35 cellular contexts compared by ENCODE assay signal in the genomic region with DNA sequence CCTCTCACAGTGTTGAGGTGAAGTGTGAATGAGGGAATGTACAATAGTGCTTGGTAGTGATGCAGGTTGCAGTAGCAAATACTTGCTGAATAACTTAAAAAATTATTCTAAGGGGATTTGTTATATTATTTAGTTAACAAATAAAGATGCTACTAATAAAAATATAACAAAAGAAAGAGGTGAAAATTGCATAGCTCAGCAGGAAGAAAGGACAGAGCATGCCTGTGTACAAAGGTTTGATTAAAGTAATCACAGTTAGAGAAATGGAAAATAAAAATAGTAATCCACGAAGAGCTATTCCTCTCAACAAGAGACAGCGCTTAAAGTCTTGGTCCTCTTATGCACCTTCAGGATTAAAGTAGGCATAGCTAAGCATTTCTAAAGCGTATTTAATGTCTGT. TPM values are rescaled to one million over a fixed set of nuclear protein-coding genes. Genes with fewer than 3 reads are reported as not detected.
DNase-seq lines count a peak whose midpoint lies in the region; ATAC-seq, FAIRE-seq and TF ChIP-seq lines count a peak whose summit lies in the region.
"Had no signal": no experiment of that assay in that cellular context is flagged by ENCODE, and none has a peak within 500 bp of the region (broad histone marks: within the 10 kb centered on the region; RNA-seq: fewer than 3 reads in every experiment).

No MANE protein-coding gene starts in this region.

- no peaks in the 10 kb centered on the region for H3K9me3 Mint-ChIP-seq in T-helper 2 cell treated with Interferon-gamma antibody and Interleukin-4, amounts not matched to agents 5 μg/mL and 100 μg/mL, for 36 hours
- H3K9me3 Mint-ChIP-seq: CD14-positive monocyte; CD4-positive, alpha-beta memory T cell; CD4-positive, alpha-beta T cell; CD4-positive, CD25-positive, alpha-beta regulatory T cell; CD8-positive, alpha-beta memory T cell; CD8-positive, alpha-beta T cell had no signal

- H3K36me3 Mint-ChIP-seq in T-helper 2 cell treated with Interferon-gamma antibody and Interleukin-4, amounts not matched to agents 5 μg/mL and 100 μg/mL, for 36 hours (ENCODE audit: low read depth): peaks cover 30% of the 10 kb centered on the region

- H2BK20ac ChIP-seq in IMR-90 (ENCODE audit: low read depth, low read length): no peak overlapping the region

- H2AK5ac ChIP-seq in IMR-90 (ENCODE audit: low read depth, low read length): no peak overlapping the region

- peaks cover 13 to 17% of the 10 kb centered on the region in 2 experiments; a peak in 3 of 4 replicates for H3K79me1 ChIP-seq in IMR-90 (ENCODE audit: low read depth in 1 of 2, low read length in 2 of 2)

- H3K27me3 Mint-ChIP-seq in T-helper 2 cell treated with Interferon-gamma antibody and Interleukin-4, amounts not matched to agents 5 μg/mL and 100 μg/mL, for 36 hours (ENCODE audit: low read depth): no peaks in the 10 kb centered on the region
- H3K27me3 Mint-ChIP-seq: B cell; CD4-positive, alpha-beta memory T cell; CD4-positive, alpha-beta T cell; CD4-positive, CD25-positive, alpha-beta regulatory T cell; CD8-positive, alpha-beta memory T cell had no signal

- no peak overlapping the region for H3K14ac ChIP-seq in IMR-90 (replicated peaks; ENCODE audit: low read depth, low read length)

- H2AFZ ChIP-seq in IMR-90 (replicated peaks; ENCODE audit: low read length, poor library complexity) (no peak overlapping the region), HepG2 (ENCODE audit: low read length) (no peak overlapping the region)

- no peak overlapping the region for H3K4ac ChIP-seq in IMR-90 (ENCODE audit: low read depth, low read length)

- no peak overlapping the region for H3K23ac ChIP-seq in IMR-90 (ENCODE audit: low read depth, low read length)

- no peak overlapping the region for H2BK120ac ChIP-seq in IMR-90 (ENCODE audit: low read depth, low read length)

- dilution Hi-C loops in IMR-90 (cut with HindIII; ENCODE audit: low sequenced_read_pairs, unreplicated experiment): no loop called here

- no TSS peak for BruUV-seq in IMR-90 (replicated peaks; lab: Mats Ljungman, UMichigan)
- BruUV-seq in HepG2 (replicated peaks; lab: Mats Ljungman, UMichigan): no TSS peak

- no peak overlapping the region for H4K91ac ChIP-seq in IMR-90 (ENCODE audit: insufficient read depth, low read depth, low read length)

- POLR2A ChIA-PET in A549 (lab: Yijun Ruan, JAX): no interaction called here
- POLR2A ChIA-PET in IMR-90 (lab: Charles Lee; ENCODE audit: unreplicated experiment): no interaction called here
- POLR2A ChIA-PET in HepG2 (lab: Yijun Ruan, JAX): no interaction called here

- H3K36me3 ChIP-seq in IMR-90 (ENCODE audit: control insufficient read depth, insufficient read depth, low read length) (peaks cover 19% of the 10 kb centered on the region), HepG2 (replicated peaks in 1 of 2; ENCODE audit: control insufficient read depth in 1 of 2, insufficient read depth in 2 of 2, low read length in 2 of 2) (peaks cover 18 to 33% of the 10 kb centered on the region in 2 experiments; a peak in 4 of 5 replicates), right lobe of liver (peaks cover 0 to 37% (median 9%) of the 10 kb centered on the region in 4 donors), transverse colon (peaks cover 0 to 44% (median 19%) of the 10 kb centered on the region in 4 donors)

- H3K9ac ChIP-seq in IMR-90 (ENCODE audit: low read depth, low read length) (no peak overlapping the region), HepG2 (ENCODE audit: insufficient read depth, low read depth, low read length) (no peak overlapping the region)
- H3K9ac ChIP-seq: BLaER1; BLaER1 treated with 17β-estradiol and CSF1 and Interleukin-3, amounts not matched to agents 10 nM and 100 nM had no signal

- H3K4me1 Mint-ChIP-seq in T-helper 2 cell treated with Interferon-gamma antibody and Interleukin-4, amounts not matched to agents 5 μg/mL and 100 μg/mL, for 36 hours (ENCODE audit: low read depth): no peaks in the 10 kb centered on the region
- H3K4me1 Mint-ChIP-seq: B cell, CD14-positive monocyte had no signal

- no peak overlapping the region for H4K5ac ChIP-seq in IMR-90 (ENCODE audit: low read depth, low read length)

- H3K18ac ChIP-seq in IMR-90 (ENCODE audit: low read depth, low read length): no peak overlapping the region

- no peak overlapping the region for H3K4me3 Mint-ChIP-seq in T-helper 2 cell treated with Interferon-gamma antibody and Interleukin-4, amounts not matched to agents 5 μg/mL and 100 μg/mL, for 36 hours
- H3K4me3 Mint-ChIP-seq: B cell; CD14-positive monocyte; CD4-positive, alpha-beta memory T cell; CD4-positive, alpha-beta T cell; CD4-positive, CD25-positive, alpha-beta regulatory T cell; CD8-positive, alpha-beta memory T cell; CD8-positive, alpha-beta T cell had no signal

- H3K4me1 ChIP-seq in A549: no peaks in the 10 kb centered on the region
- H3K4me1 ChIP-seq in IMR-90 (ENCODE audit: control insufficient read depth, insufficient read depth, low read length): no peaks in the 10 kb centered on the region
- H3K4me1 ChIP-seq in HepG2 (ENCODE audit: insufficient read depth, low read length): peaks cover 35% of the 10 kb centered on the region
- H3K4me1 ChIP-seq in right lobe of liver: peaks cover 0 to 90% (median 42%) of the 10 kb centered on the region in 4 donors
- no peaks in the 10 kb centered on the region for H3K4me1 ChIP-seq in transverse colon
- H3K4me1 ChIP-seq: BE2C had no signal

- no peak overlapping the region for H2AK9ac ChIP-seq in IMR-90 (replicated peaks; ENCODE audit: low read depth, low read length, poor library complexity)

- H3K27me3 ChIP-seq in IMR-90 (ENCODE audit: control insufficient read depth, insufficient read depth, low read length) (no peaks in the 10 kb centered on the region), HepG2 (ENCODE audit: control insufficient read depth in 1 of 2, insufficient read depth in 2 of 2, low read length in 2 of 2) (no peaks in the 10 kb centered on the region), right lobe of liver (no peaks in the 10 kb centered on the region), transverse colon (no peaks in the 10 kb centered on the region)
- H3K27me3 ChIP-seq: BE2C; BLaER1; BLaER1 treated with 17β-estradiol and CSF1 and Interleukin-3, amounts not matched to agents 10 nM and 100 nM had no signal

- no peak for DNase-seq in A549 (ENCODE audit: low read depth in 1 of 2, low spot score in 1 of 2)
- no peak for DNase-seq in IMR-90
- no peak for DNase-seq in HepG2 (ENCODE audit: low spot score)
- no peak for DNase-seq in right lobe of liver
- no peak for DNase-seq in COR-L47 (lab: John Stamatoyannopoulos, UW)
- DNase-seq in T-helper 2 cell treated with Interferon-gamma antibody and Interleukin-4, amounts not matched to agents 5 μg/mL and 100 μg/mL, for 36 hours (ENCODE audit: low spot score): no peak
- no peak for DNase-seq in transverse colon
- DNase-seq: 8988T; ACHN; AML-193; BE2C; C1 segment of cervical spinal cord; Caco-2; Calu3; CD4-positive, alpha-beta memory T cell; CD4-positive, alpha-beta T cell; CD4-positive, CD25-positive, alpha-beta regulatory T cell; CD8-positive, alpha-beta memory T cell; CD8-positive, alpha-beta T cell; DMS 273 treated with DMSO at 0.1 percent for 48 hours; DMS153; DMS53; DMS79; DMS79 treated with DMSO at 0.1 percent for 48 hours; DND-41; EL had no signal

- no peak for TF ChIP-seq EP300 in A549 (IDR thresholded peaks at IDR 0.05)
- TF ChIP-seq EP300 in HepG2 (IDR thresholded peaks at IDR 0.05; ENCODE audit: low read depth in 2 of 2, low read length in 2 of 2): no peak
- no peak for TF ChIP-seq EP300 in HepG2 (CRISPR knock-in tag; IDR thresholded peaks at IDR 0.05; ENCODE audit: borderline replicate concordance)
- no peak for TF ChIP-seq EP300 in transverse colon (IDR thresholded peaks at IDR 0.05; ENCODE audit: low read depth)

- H3K79me2 ChIP-seq in HepG2 (ENCODE audit: insufficient read depth, low read length): no peaks in the 10 kb centered on the region

- TF ChIP-seq RAD21 in A549 (conservative IDR thresholded peaks at IDR 0.05 in 1 of 2, IDR thresholded peaks at IDR 0.05 in 1 of 2) (no peak), IMR-90 (IDR thresholded peaks at IDR 0.05; ENCODE audit: low read length) (no peak), HepG2 (CRISPR knock-in tag; IDR thresholded peaks at IDR 0.05) (no peak)

- TF ChIP-seq POLR2A in A549 (IDR thresholded peaks at IDR 0.05; ENCODE audit: low read length) (no peak), IMR-90 (IDR thresholded peaks at IDR 0.05; ENCODE audit: low read depth, low read length) (no peak), HepG2 (IDR thresholded peaks at IDR 0.05; ENCODE audit: insufficient read depth in 1 of 2, low read depth in 2 of 2, low read length in 2 of 2) (no peak), right lobe of liver (IDR thresholded peaks at IDR 0.05) (no peak), transverse colon (IDR thresholded peaks at IDR 0.05) (no peak)

- intact Hi-C loops in IMR-90 (cut with micrococcal nuclease) (no loop called here), HepG2 (cut with micrococcal nuclease; ENCODE audit: unreplicated experiment) (no loop called here), right lobe of liver (cut with DNase I) (no loop called here), transverse colon (cut with DNase I; ENCODE audit: low total_unique reads) (no loop called here)

- H3K27ac ChIP-seq in A549: no peak overlapping the region
- H3K27ac ChIP-seq in IMR-90 (ENCODE audit: insufficient read depth, low read length): no peak overlapping the region
- H3K27ac ChIP-seq in HepG2 (ENCODE audit: extremely low read length, insufficient read depth, low read length): no peak overlapping the region
- peak overlapping the region in 2 of 3 donors; percentile 81 to 97 for H3K27ac ChIP-seq in right lobe of liver
- H3K27ac ChIP-seq in transverse colon: no peak overlapping the region
- H3K27ac ChIP-seq: 22Rv1; BLaER1; BLaER1 treated with 17β-estradiol and CSF1 and Interleukin-3, amounts not matched to agents 10 nM and 100 nM; C4-2B had no signal

- H3K9me3 ChIP-seq in A549 (no peaks in the 10 kb centered on the region), IMR-90 (ENCODE audit: control insufficient read depth, insufficient read depth, low read length) (no peaks in the 10 kb centered on the region), HepG2 (ENCODE audit: low read length) (no peaks in the 10 kb centered on the region), right lobe of liver (no peaks in the 10 kb centered on the region), transverse colon (no peaks in the 10 kb centered on the region)
- H3K9me3 ChIP-seq: BE2C; BLaER1; BLaER1 treated with 17β-estradiol and CSF1 and Interleukin-3, amounts not matched to agents 10 nM and 100 nM; Caco-2 had no signal

- H3K56ac ChIP-seq in IMR-90 (ENCODE audit: extremely low read depth, insufficient read depth, low read length): no peak overlapping the region

- no peak overlapping the region for H3K4me2 ChIP-seq in A549
- H3K4me2 ChIP-seq in IMR-90 (ENCODE audit: low read depth, low read length): no peak overlapping the region
- H3K4me2 ChIP-seq in HepG2 (ENCODE audit: low read depth, low read length): no peak overlapping the region
- H3K4me2 ChIP-seq: BLaER1; BLaER1 treated with 17β-estradiol and CSF1 and Interleukin-3, amounts not matched to agents 10 nM and 100 nM had no signal

- CTCF ChIA-PET in A549 (lab: Yijun Ruan, JAX) (interaction anchor here (1.6 to 7.5 kb wide), 3 partner anchors 11 to 33 kb away, joined by 4 to 30 read pairs (median 16); a partner anchor contains a TSS), IMR-90 (lab: Yijun Ruan, JAX) (no interaction called here), HepG2 (lab: Yijun Ruan, JAX; ENCODE audit: low intra/inter-chr PET ratio, low total read pairs) (no interaction called here)

- WGBS in A549 (ENCODE audit: missing lambda C conversion rate): 95% methylated on average over 3 of the region's 3 CpGs
- WGBS in IMR-90 (ENCODE audit: extremely low coverage in 2 of 2, insufficient read length in 1 of 2), 2 experiments: no CpG with 5 or more reads among the region's 3 CpGs
- WGBS in HepG2 (ENCODE audit: low lambda C conversion rate): 35% methylated on average over 3 of the region's 3 CpGs
- 13% methylated on average over 3 of the region's 3 CpGs for WGBS in right lobe of liver (ENCODE audit: insufficient coverage, low coverage, low lambda C conversion rate, missing lambda C conversion rate)
- WGBS in transverse colon (ENCODE audit: low coverage in 1 of 2), 2 donors: 29 to 85% methylated on average over 3 of the region's 3 CpGs

- no peak overlapping the region for H3K27ac Mint-ChIP-seq in T-helper 2 cell treated with Interferon-gamma antibody and Interleukin-4, amounts not matched to agents 5 μg/mL and 100 μg/mL, for 36 hours
- H3K27ac Mint-ChIP-seq: B cell; CD4-positive, alpha-beta memory T cell; CD4-positive, alpha-beta T cell; CD8-positive, alpha-beta T cell had no signal

- H2BK15ac ChIP-seq in IMR-90 (ENCODE audit: low read depth, low read length): no peak overlapping the region

- ATAC-seq in A549 (no peak), IMR-90 (ENCODE audit: low read depth) (no peak), HepG2 (no peak), right lobe of liver (no peak), GM21717 (IDR thresholded peaks at IDR 0.05; ENCODE audit: unreplicated experiment) (no peak)
- ATAC-seq: CD8-positive, alpha-beta T cell had no signal

- H4K20me1 ChIP-seq in IMR-90 (ENCODE audit: insufficient read depth, low read length) (peaks cover 7% of the 10 kb centered on the region; the same call in 1 of the 2 replicates), HepG2 (ENCODE audit: insufficient read depth, low read length) (peaks cover 19% of the 10 kb centered on the region; the same call in 1 of the 2 replicates)

- in situ Hi-C loops in IMR-90 (cut with MboI; ENCODE audit: low sequenced_read_pairs) (no loop called here), HepG2 (cut with HindIII; ENCODE audit: extremely low pct_ligation_motif_present, low pct_unique_long_range_greater_than_20kb) (no loop called here), transverse colon (cut with MboI; ENCODE audit: low pct_ligation_motif_present in 1 of 4, low pct_unique_long_range_greater_than_20kb in 1 of 4, low sequenced_read_pairs in 3 of 4) (no loop called here)

- 0 out of 2 replicates have a peak, but pooled peaks cover 3% of the 10 kb centered on the region for H3K9me1 ChIP-seq in IMR-90 (ENCODE audit: insufficient read depth, low read length)

- H4K8ac ChIP-seq in IMR-90 (ENCODE audit: low read depth in 2 of 2, low read length in 2 of 2): no peak overlapping the region

- H3K4me3 ChIP-seq in A549: no peak overlapping the region
- H3K4me3 ChIP-seq in IMR-90 (ENCODE audit: insufficient read depth, low read depth, low read length): no peak overlapping the region
- H3K4me3 ChIP-seq in HepG2 (replicated peaks in 1 of 3; ENCODE audit: insufficient read depth in 1 of 3, low read depth in 2 of 3, low read length in 3 of 3): no peak overlapping the region
- H3K4me3 ChIP-seq in right lobe of liver: no peak overlapping the region
- no peak overlapping the region for H3K4me3 ChIP-seq in transverse colon
- H3K4me3 ChIP-seq: BLaER1; BLaER1 treated with 17β-estradiol and CSF1 and Interleukin-3, amounts not matched to agents 10 nM and 100 nM had no signal

- FAIRE-seq in A549 (lab: Jason Lieb, UNC) (no peak), HepG2 (lab: Jason Lieb, UNC) (no peak)
- FAIRE-seq: A204.1, D721Med had no signal

- no peak overlapping the region for H2BK5ac ChIP-seq in IMR-90 (ENCODE audit: low read depth, low read length, poor library complexity, severe bottlenecking)

- no peak for TF ChIP-seq CTCF in A549 (IDR thresholded peaks at IDR 0.05)
- no peak for TF ChIP-seq CTCF in IMR-90 (conservative IDR thresholded peaks at IDR 0.05; ENCODE audit: low read depth, low read length)
- TF ChIP-seq CTCF in HepG2 (CRISPR knock-in tag; IDR thresholded peaks at IDR 0.05): no peak
- TF ChIP-seq CTCF in right lobe of liver (IDR thresholded peaks at IDR 0.05): no peak
- TF ChIP-seq CTCF in transverse colon (IDR thresholded peaks at IDR 0.05): no peak

RNA-seq across cellular contexts. Expression of a gene that starts 11.0 kb away (rescaled TPM):
- 134 and 145 TPM in 2 replicates for polyA plus RNA-seq in A549 (2011; rRNA removed)
- polyA plus RNA-seq in A549 (2012; cell fraction: cytosol; rRNA removed): 86.6 and 107 TPM in 2 replicates
- polyA plus RNA-seq in A549 (2012; cell fraction: nucleus; rRNA removed): 88.4 and 115 TPM in 2 replicates
- 162 to 171 TPM (median 168 TPM) in 3 replicates for polyA plus RNA-seq in A549 (2017; fragmentation: RNase III; extraction: RNeasy Plus Mini Kit Qiagen cat#74134 plus additional on column Dnase treatment)
- polyA minus RNA-seq in A549 (2011; rRNA and poly(A)+ RNA removed): 108 and 133 TPM in 2 replicates
- 45.5 and 50.2 TPM in 2 replicates for total RNA-seq in IMR-90 (2012; rRNA removed)
- polyA plus RNA-seq in IMR-90 (2012; rRNA removed): 55.2 and 60.2 TPM in 2 replicates
- polyA plus RNA-seq in IMR-90 (2012; cell fraction: cytosol; rRNA removed): 27.0 and 48.7 TPM in 2 replicates
- 27.3 and 55.3 TPM in 2 replicates for polyA plus RNA-seq in IMR-90 (2012; cell fraction: nucleus; rRNA removed; ENCODE audit: low replicate concordance)
- 121 and 160 TPM in 2 replicates for total RNA-seq in HepG2 (2016; rRNA removed; fragmentation: Illumina TruSeq; extraction: Trizol)
- 26.4 and 30.5 TPM in 2 replicates for total RNA-seq in HepG2 (2016; cell fraction: cytosol; rRNA removed; fragmentation: Illumina TruSeq; extraction: Trizol; ENCODE audit: low read depth)
- 124 and 142 TPM in 2 replicates for total RNA-seq in HepG2 (2016; cell fraction: insoluble cytoplasmic fraction; rRNA removed; fragmentation: Illumina TruSeq; extraction: Trizol)
- 67.7 and 68.3 TPM in 2 replicates for total RNA-seq in HepG2 (2016; cell fraction: membrane; rRNA removed; fragmentation: Illumina TruSeq; extraction: Trizol)
- 69.5 and 80.4 TPM in 2 replicates for total RNA-seq in HepG2 (2016; cell fraction: nucleus; rRNA removed; fragmentation: Illumina TruSeq; extraction: Trizol)
- polyA plus RNA-seq in HepG2 (2011; rRNA removed): 28.9 and 32.6 TPM in 2 replicates
- polyA plus RNA-seq in HepG2 (2011; cell fraction: cytosol; rRNA removed): 31.0 and 41.3 TPM in 2 replicates
- polyA plus RNA-seq in HepG2 (2011; cell fraction: nucleus; rRNA removed): 33.5 and 44.0 TPM in 2 replicates
- 91.3 and 110 TPM in 2 replicates for polyA plus RNA-seq in HepG2 (2012)
- 27.9 and 30.5 TPM in 2 replicates for polyA plus RNA-seq in HepG2 (2016; cell fraction: cytosol; fragmentation: Illumina TruSeq; extraction: Trizol; ENCODE audit: low read depth)
- polyA plus RNA-seq in HepG2 (2016; cell fraction: insoluble cytoplasmic fraction; fragmentation: Illumina TruSeq; extraction: Trizol; ENCODE audit: low read depth): 167 and 192 TPM in 2 replicates
- polyA plus RNA-seq in HepG2 (2016; cell fraction: membrane; fragmentation: Illumina TruSeq; extraction: Trizol; ENCODE audit: low read depth): 54.8 and 61.1 TPM in 2 replicates
- polyA plus RNA-seq in HepG2 (2016; cell fraction: nucleus; fragmentation: Illumina TruSeq; extraction: Trizol; ENCODE audit: insufficient read depth, low read depth): 103 and 108 TPM in 2 replicates
- polyA minus RNA-seq in HepG2 (2011; rRNA and poly(A)+ RNA removed; ENCODE audit: low replicate concordance): 39.6 and 63.7 TPM in 2 replicates
- polyA minus RNA-seq in HepG2 (2011; cell fraction: cytosol; rRNA and poly(A)+ RNA removed): 84.3 and 87.1 TPM in 2 replicates
- 30.4 and 44.4 TPM in 2 replicates for polyA minus RNA-seq in HepG2 (2011; cell fraction: nucleus; rRNA and poly(A)+ RNA removed)
- total RNA-seq in right lobe of liver: 100 to 1,000 TPM; 117 to 196 (median 169) TPM
- 10 to 100 TPM; 29.7 to 75.1 (median 63.8) TPM for total RNA-seq in transverse colon

RNA-seq across cellular contexts. Expression of a gene that starts 38.5 kb away (rescaled TPM):
- polyA plus RNA-seq in A549 (2011; rRNA removed) (8.4 and 9.9 TPM in 2 replicates), A549 (2017; fragmentation: RNase III; extraction: RNeasy Plus Mini Kit Qiagen cat#74134 plus additional on column Dnase treatment) (16.0 to 19.9 TPM (median 18.2 TPM) in 3 replicates), IMR-90 (2012; rRNA removed) (16.4 and 16.7 TPM in 2 replicates), HepG2 (2011; rRNA removed) (13.2 and 17.0 TPM in 2 replicates)
- polyA plus RNA-seq in A549 (2012; cell fraction: cytosol; rRNA removed): 9.7 and 12.8 TPM in 2 replicates
- polyA plus RNA-seq in A549 (2012; cell fraction: nucleus; rRNA removed): 26.1 and 32.5 TPM in 2 replicates
- polyA minus RNA-seq in A549 (2011; rRNA and poly(A)+ RNA removed): 24.6 and 25.0 TPM in 2 replicates
- total RNA-seq in IMR-90 (2012; rRNA removed) (13.6 and 14.7 TPM in 2 replicates), HepG2 (2016; rRNA removed; fragmentation: Illumina TruSeq; extraction: Trizol) (6.2 and 14.1 TPM in 2 replicates), right lobe of liver (10 to 100 TPM; 11.4 to 23.8 (median 14.3) TPM), transverse colon (10 to 100 TPM in 3 of 4 donors, 1 to 10 TPM in 1; 6.7 to 54.5 (median 23.4) TPM)
- 4.4 and 10.5 TPM in 2 replicates for polyA plus RNA-seq in IMR-90 (2012; cell fraction: cytosol; rRNA removed)
- 35.0 and 49.3 TPM in 2 replicates for polyA plus RNA-seq in IMR-90 (2012; cell fraction: nucleus; rRNA removed; ENCODE audit: low replicate concordance)
- 4.6 and 5.0 TPM in 2 replicates for total RNA-seq in HepG2 (2016; cell fraction: cytosol; rRNA removed; fragmentation: Illumina TruSeq; extraction: Trizol; ENCODE audit: low read depth)
- total RNA-seq in HepG2 (2016; cell fraction: insoluble cytoplasmic fraction; rRNA removed; fragmentation: Illumina TruSeq; extraction: Trizol): 5.2 and 14.1 TPM in 2 replicates
- 5.8 and 6.5 TPM in 2 replicates for total RNA-seq in HepG2 (2016; cell fraction: membrane; rRNA removed; fragmentation: Illumina TruSeq; extraction: Trizol)
- 27.7 and 28.1 TPM in 2 replicates for total RNA-seq in HepG2 (2016; cell fraction: nucleus; rRNA removed; fragmentation: Illumina TruSeq; extraction: Trizol)
- 9.7 and 10.5 TPM in 2 replicates for polyA plus RNA-seq in HepG2 (2011; cell fraction: cytosol; rRNA removed)
- polyA plus RNA-seq in HepG2 (2011; cell fraction: nucleus; rRNA removed): 26.4 and 29.4 TPM in 2 replicates
- polyA plus RNA-seq in HepG2 (2012): 7.1 and 10.6 TPM in 2 replicates
- 1.0 and 1.3 TPM in 2 replicates for polyA plus RNA-seq in HepG2 (2016; cell fraction: cytosol; fragmentation: Illumina TruSeq; extraction: Trizol; ENCODE audit: low read depth)
- 5.1 and 5.6 TPM in 2 replicates for polyA plus RNA-seq in HepG2 (2016; cell fraction: insoluble cytoplasmic fraction; fragmentation: Illumina TruSeq; extraction: Trizol; ENCODE audit: low read depth)
- 2.3 and 3.2 TPM in 2 replicates for polyA plus RNA-seq in HepG2 (2016; cell fraction: membrane; fragmentation: Illumina TruSeq; extraction: Trizol; ENCODE audit: low read depth)
- polyA plus RNA-seq in HepG2 (2016; cell fraction: nucleus; fragmentation: Illumina TruSeq; extraction: Trizol; ENCODE audit: insufficient read depth, low read depth): 32.4 and 36.5 TPM in 2 replicates
- polyA minus RNA-seq in HepG2 (2011; rRNA and poly(A)+ RNA removed; ENCODE audit: low replicate concordance): 42.7 and 51.0 TPM in 2 replicates
- polyA minus RNA-seq in HepG2 (2011; cell fraction: cytosol; rRNA and poly(A)+ RNA removed): 8.7 and 12.4 TPM in 2 replicates
- polyA minus RNA-seq in HepG2 (2011; cell fraction: nucleus; rRNA and poly(A)+ RNA removed): 30.5 and 35.6 TPM in 2 replicates

Comparison
In these comparisons a context has a peak if more than half of its experiments do, and no peak if none do; other contexts are left out.
1. H3K27ac ChIP-seq: peak in right lobe of liver (2 of 3); none in A549 (0 of 2), IMR-90 (single experiment), HepG2 (single experiment) and transverse colon (0 of 4).